ENCODE assay signal across 8 cellular contexts in the genomic region with DNA sequence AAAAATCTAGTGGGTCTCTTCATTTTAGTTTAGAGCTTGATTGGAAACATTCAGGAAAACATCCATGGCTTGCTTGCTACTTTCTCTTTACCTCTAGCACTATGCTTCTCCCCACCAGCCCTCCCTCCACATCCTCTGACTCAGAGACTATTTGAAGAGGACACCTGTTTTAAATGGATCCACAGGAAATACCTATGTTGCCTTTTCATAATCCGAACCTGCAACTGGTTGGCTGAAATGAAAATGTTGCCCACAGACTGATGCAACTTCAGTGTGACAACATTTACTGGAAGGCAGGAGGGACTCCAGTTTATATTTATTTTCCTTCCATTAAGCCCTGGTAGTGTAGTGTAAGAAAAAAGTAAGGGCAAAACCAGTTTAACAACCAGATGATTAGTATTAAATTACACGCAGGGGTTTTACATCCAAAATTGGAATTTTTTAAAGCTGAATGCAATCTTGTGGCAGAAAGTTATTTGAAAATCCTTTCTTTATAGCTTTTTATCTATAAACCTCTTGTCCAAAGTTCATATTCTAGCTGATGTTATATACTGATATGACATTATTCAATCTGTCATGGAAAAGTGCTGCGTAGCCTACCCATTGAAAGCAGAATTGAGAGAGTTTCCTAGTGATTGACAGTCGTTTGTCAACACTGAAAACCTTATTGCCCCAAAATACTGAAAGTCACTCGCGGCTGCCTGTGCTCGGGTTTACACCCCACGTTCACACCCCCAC. TPM values are rescaled to one million over a fixed set of nuclear protein-coding genes. Genes with fewer than 3 reads are reported as not detected.
DNase-seq lines count a peak whose midpoint lies in the region; ATAC-seq and TF ChIP-seq lines count a peak whose summit lies in the region.

No MANE protein-coding gene starts in this region.

- H3K4me3 ChIP-seq in fibroblast of the aortic adventitia (ENCODE audit: low read depth, low read length) = peak overlapping the region; percentile 73
- peak overlapping the region; percentile 58 to 84 for H3K4me3 ChIP-seq in neuronal stem cell (ENCODE audit: low read length in 2 of 2)

- H3K4me3 Mint-ChIP-seq in activated T-cell treated with anti-CD3 and anti-CD28 coated beads, Interleukin-2, amount 50 U/mL, for 24 hours = peak overlapping the region; percentile 90

- peaks cover 37% of the 10 kb centered on the region for H3K4me1 Mint-ChIP-seq in activated T-cell treated with anti-CD3 and anti-CD28 coated beads, Interleukin-2, amount 50 U/mL, for 24 hours (ENCODE audit: low read depth)

- H3K36me3 ChIP-seq in neuronal stem cell (replicated peaks in 1 of 2; ENCODE audit: control insufficient read depth in 2 of 2, insufficient read depth in 2 of 2, low read length in 2 of 2) = no peaks in the 10 kb centered on the region

- no peak for TF ChIP-seq CTCF in fibroblast of the aortic adventitia (IDR thresholded peaks at IDR 0.05; ENCODE audit: insufficient read depth, low read length)

- H3K9ac ChIP-seq in neuronal stem cell (ENCODE audit: low read depth, low read length, poor library complexity) = no peak overlapping the region

- peak overlapping the region; percentile 97 for H3K18ac ChIP-seq in neuronal stem cell (ENCODE audit: low read length)

- no peak overlapping the region for H4K91ac ChIP-seq in neuronal stem cell (ENCODE audit: low read depth, low read length, poor library complexity)

- H3K4me1 ChIP-seq in neuronal stem cell (ENCODE audit: control insufficient read depth in 2 of 2, insufficient read depth in 1 of 2, low read depth in 1 of 2, low read length in 2 of 2) = peaks cover 6 to 7% of the 10 kb centered on the region in 2 donors

- H3K27me3 ChIP-seq in neuronal stem cell (ENCODE audit: control insufficient read depth in 3 of 3, insufficient read depth in 3 of 3, low read depth in 1 of 3, low read length in 3 of 3) = no peaks in the 10 kb centered on the region

- H2BK15ac ChIP-seq in neuronal stem cell (ENCODE audit: low read length) = peak overlapping the region; percentile 59

- no peak overlapping the region for H2BK5ac ChIP-seq in neuronal stem cell (ENCODE audit: low read length)

- no peak overlapping the region for H4K8ac ChIP-seq in neuronal stem cell (ENCODE audit: low read depth, low read length)

- H2AFZ ChIP-seq in neuronal stem cell (ENCODE audit: low read length) = peak overlapping the region; percentile 99

- H2AK5ac ChIP-seq in neuronal stem cell (ENCODE audit: low read depth, low read length) = no peak overlapping the region

- peak overlapping the region; percentile 95 for H3K27ac Mint-ChIP-seq in activated T-cell treated with anti-CD3 and anti-CD28 coated beads, Interleukin-2, amount 50 U/mL, for 24 hours

- H2BK120ac ChIP-seq in neuronal stem cell (ENCODE audit: low read depth, low read length) = no peak overlapping the region

- peaks cover 10% of the 10 kb centered on the region for H3K36me3 Mint-ChIP-seq in activated T-cell treated with anti-CD3 and anti-CD28 coated beads, Interleukin-2, amount 50 U/mL, for 24 hours (ENCODE audit: low read depth)

- H3K4ac ChIP-seq in neuronal stem cell (ENCODE audit: low read length) = no peak overlapping the region

- DNase-seq in SKM-1 treated with dmso at 0.1 percent for 144 hours (lab: John Stamatoyannopoulos, UW; ENCODE audit: unreplicated experiment) = peak; percentile 47
- DNase-seq in SKM-1 (lab: John Stamatoyannopoulos, UW; ENCODE audit: unreplicated experiment) = no peak
- DNase-seq in LoVo (ENCODE audit: low spot score) = peak; percentile 76
- no peak for DNase-seq in activated T-cell treated with anti-CD3 and anti-CD28 coated beads, Interleukin-2, amount 50 U/mL, for 24 hours
- peak; percentile 81 for DNase-seq in fibroblast of the aortic adventitia (ENCODE audit: low read depth)
- DNase-seq in neuronal stem cell (ENCODE audit: low spot score) = no peak
- no peak for DNase-seq in putamen (ENCODE audit: low spot score)

- peak overlapping the region; percentile 75 for H3K4me2 ChIP-seq in neuronal stem cell (ENCODE audit: insufficient read depth, low read length, poor library complexity, severe bottlenecking)

- H3K23ac ChIP-seq in neuronal stem cell (ENCODE audit: low read depth, low read length, poor library complexity) = peak overlapping the region; percentile 95

- no CpG with 5 or more reads among the region's 8 CpGs for WGBS in neuronal stem cell (ENCODE audit: extremely low coverage in 2 of 2, insufficient read length in 2 of 2, insufficient replicate concordance in 1 of 2), 2 donors

- H2BK12ac ChIP-seq in neuronal stem cell (ENCODE audit: low read length) = no peak overlapping the region

- H3K27ac ChIP-seq in neuronal stem cell (replicated peaks; ENCODE audit: low read length) = no peak overlapping the region

- no peaks in the 10 kb centered on the region for H3K79me1 ChIP-seq in neuronal stem cell (ENCODE audit: low read depth, low read length)

- no peak for ATAC-seq in HG03457 (IDR thresholded peaks at IDR 0.05; ENCODE audit: unreplicated experiment)

- no peaks in the 10 kb centered on the region for H3K9me3 Mint-ChIP-seq in activated T-cell treated with anti-CD3 and anti-CD28 coated beads, Interleukin-2, amount 50 U/mL, for 24 hours

- H3K27me3 Mint-ChIP-seq in activated T-cell treated with anti-CD3 and anti-CD28 coated beads, Interleukin-2, amount 50 U/mL, for 24 hours = no peaks in the 10 kb centered on the region

- no peaks in the 10 kb centered on the region for H3K9me3 ChIP-seq in neuronal stem cell (replicated peaks in 1 of 2; ENCODE audit: control insufficient read depth in 2 of 2, insufficient read depth in 1 of 2, low read depth in 1 of 2, low read length in 2 of 2)

- peak overlapping the region; percentile 40 for H3K14ac ChIP-seq in neuronal stem cell (ENCODE audit: low read length)

RNA-seq across cellular contexts. Expression of a gene that starts 0.9 kb away (rescaled TPM):
- total RNA-seq in fibroblast of the aortic adventitia (ENCODE audit: low replicate concordance) = 28.0 and 48.7 TPM in 2 replicates
- 36.8 TPM for polyA plus RNA-seq in neuronal stem cell (2013, experiment 1 of 2)
- polyA plus RNA-seq in neuronal stem cell (2013, experiment 2 of 2) = 35.3 TPM

Comparison
In these comparisons a context has a peak if more than half of its experiments do, and no peak if none do; other contexts are left out.
1. DNase-seq: peak in SKM-1 treated with dmso at 0.1 percent for 144 hours (single experiment), LoVo (single experiment) and fibroblast of the aortic adventitia (single experiment); none in SKM-1 (single experiment), activated T-cell treated with anti-CD3 and anti-CD28 coated beads, Interleukin-2, amount 50 U/mL, for 24 hours (single experiment), neuronal stem cell (single experiment) and putamen (single experiment).